Comparison of ENCODE assay signal across 7 cellular contexts in genomic region chr11:65870706-65871681, GRCh38. TPM values are rescaled to one million over a fixed set of nuclear protein-coding genes. Genes with fewer than 3 reads are reported as not detected.
DNase-seq lines count a peak whose midpoint lies in the region; ATAC-seq, FAIRE-seq and TF ChIP-seq lines count a peak whose summit lies in the region.
"Had no signal": no experiment of that assay in that cellular context is flagged by ENCODE, and none has a peak within 500 bp of the region (broad histone marks: within the 10 kb centered on the region; RNA-seq: fewer than 3 reads in every experiment).

No MANE protein-coding gene starts in this region.

- no peaks in the 10 kb centered on the region for H3K36me3 Mint-ChIP-seq in activated naive CD8-positive, alpha-beta T cell
- peaks cover 8% of the 10 kb centered on the region for H3K36me3 Mint-ChIP-seq in activated naive CD8-positive, alpha-beta T cell treated with anti-CD3 and anti-CD28 coated beads for 36 hours

- 50 to 62% (median 59%) methylated on average over 18 to 24 of the region's 24 CpGs for WGBS in heart left ventricle, 4 donors

- H3K9me3 ChIP-seq in heart left ventricle: no peaks in the 10 kb centered on the region
- no peaks in the 10 kb centered on the region for H3K9me3 ChIP-seq in upper lobe of right lung

- H3K4me1 Mint-ChIP-seq in activated naive CD8-positive, alpha-beta T cell (ENCODE audit: low read depth): peaks cover 31% of the 10 kb centered on the region
- peaks cover 21% of the 10 kb centered on the region for H3K4me1 Mint-ChIP-seq in activated naive CD8-positive, alpha-beta T cell treated with anti-CD3 and anti-CD28 coated beads for 36 hours

- peaks cover 3 to 45% (median 22%) of the 10 kb centered on the region in 12 donors for H3K4me1 ChIP-seq in heart left ventricle
- peaks cover 19% of the 10 kb centered on the region for H3K4me1 ChIP-seq in upper lobe of right lung

- H3K4me3 Mint-ChIP-seq in activated naive CD8-positive, alpha-beta T cell: peak overlapping the region; percentile 35
- H3K4me3 Mint-ChIP-seq in activated naive CD8-positive, alpha-beta T cell treated with anti-CD3 and anti-CD28 coated beads for 36 hours: no peak overlapping the region

- DNase-seq in activated naive CD8-positive, alpha-beta T cell treated with anti-CD3 and anti-CD28 coated beads for 36 hours: no peak
- DNase-seq in heart left ventricle: peak; percentile 63 to 81 (median 81)
- DNase-seq in upper lobe of right lung: no peak
- DNase-seq in H54 (ENCODE audit: insufficient read length, low spot score): no peak
- DNase-seq in HuH-7 (ENCODE audit: low spot score): no peak
- DNase-seq: DMS79 had no signal

- no peaks in the 10 kb centered on the region for H3K9me3 Mint-ChIP-seq in activated naive CD8-positive, alpha-beta T cell (ENCODE audit: low read depth)
- no peaks in the 10 kb centered on the region for H3K9me3 Mint-ChIP-seq in activated naive CD8-positive, alpha-beta T cell treated with anti-CD3 and anti-CD28 coated beads for 36 hours

- FAIRE-seq in H54 (lab: Jason Lieb, UNC): no peak

- TF ChIP-seq POLR2A in heart left ventricle (IDR thresholded peaks at IDR 0.05) (no peak), H54 (IDR thresholded peaks at IDR 0.05; ENCODE audit: low read depth, low read length) (no peak)

- peaks cover 0 to 47% (median 38%) of the 10 kb centered on the region in 9 donors for H3K36me3 ChIP-seq in heart left ventricle
- H3K36me3 ChIP-seq in upper lobe of right lung: peaks cover 21% of the 10 kb centered on the region

- H3K4me3 ChIP-seq in heart left ventricle: peak overlapping the region in 9 of 12 donors; percentile 60 to 95 (median 68)
- peak overlapping the region; percentile 59 for H3K4me3 ChIP-seq in upper lobe of right lung

- H3K27ac ChIP-seq in heart left ventricle (peak overlapping the region; percentile 24 to 99 (median 94)), upper lobe of right lung (peak overlapping the region; percentile 74)

- no peaks in the 10 kb centered on the region for H3K27me3 Mint-ChIP-seq in activated naive CD8-positive, alpha-beta T cell
- no peaks in the 10 kb centered on the region for H3K27me3 Mint-ChIP-seq in activated naive CD8-positive, alpha-beta T cell treated with anti-CD3 and anti-CD28 coated beads for 36 hours

- H3K27me3 ChIP-seq in heart left ventricle (no peaks in the 10 kb centered on the region), upper lobe of right lung (no peaks in the 10 kb centered on the region)

- H3K27ac Mint-ChIP-seq in activated naive CD8-positive, alpha-beta T cell: no peak overlapping the region
- no peak overlapping the region for H3K27ac Mint-ChIP-seq in activated naive CD8-positive, alpha-beta T cell treated with anti-CD3 and anti-CD28 coated beads for 36 hours

- TF ChIP-seq CTCF in heart left ventricle (IDR thresholded peaks at IDR 0.05): no peak
- TF ChIP-seq CTCF in upper lobe of right lung (IDR thresholded peaks at IDR 0.05): no peak

- no peak for ATAC-seq in heart left ventricle
- no peak for ATAC-seq in upper lobe of right lung

- intact Hi-C loops in heart left ventricle (cut with DNase I): no loop called here
- intact Hi-C loops in upper lobe of right lung (cut with DNase I): no loop called here

RNA-seq across cellular contexts. Expression of gene EFEMP2, which starts 1.6 kb away (rescaled TPM):
- total RNA-seq in activated naive CD8-positive, alpha-beta T cell treated with anti-CD3 and anti-CD28 coated beads for 36 hours: 1 to 10 TPM; 8.5 to 8.9 TPM
- total RNA-seq in heart left ventricle (100 to 1,000 TPM in 3 of 9 donors, 10 to 100 TPM in 6; 67.7 to 123 (median 88.7) TPM), upper lobe of right lung (62.0 TPM)
- polyA plus RNA-seq in heart left ventricle: 10 to 100 TPM; 43.6 to 86.6 TPM

RNA-seq across cellular contexts. Expression of gene CTSW, which starts 8.6 kb away (rescaled TPM):
- 10 to 100 TPM; 39.3 to 41.5 TPM for total RNA-seq in activated naive CD8-positive, alpha-beta T cell treated with anti-CD3 and anti-CD28 coated beads for 36 hours
- 1 to 10 TPM in 3 of 9 donors, under 1 TPM in 5, not detected in 1; 0.16 to 9.4 (median 0.90) TPM for total RNA-seq in heart left ventricle
- polyA plus RNA-seq in heart left ventricle: under 1 TPM; 0.17 to 0.53 TPM
- 17.2 TPM for total RNA-seq in upper lobe of right lung

RNA-seq across cellular contexts. Expression of gene MUS81, which starts 10.8 kb away (rescaled TPM):
- total RNA-seq in activated naive CD8-positive, alpha-beta T cell treated with anti-CD3 and anti-CD28 coated beads for 36 hours: 10 to 100 TPM; 64.0 to 67.4 TPM
- total RNA-seq in heart left ventricle (10 to 100 TPM; 24.6 to 39.6 (median 35.5) TPM), upper lobe of right lung (49.4 TPM)
- 10 to 100 TPM; 53.0 to 56.1 TPM for polyA plus RNA-seq in heart left ventricle

RNA-seq across cellular contexts. Expression of gene CFL1, which starts 13.0 kb away (rescaled TPM):
- total RNA-seq in activated naive CD8-positive, alpha-beta T cell treated with anti-CD3 and anti-CD28 coated beads for 36 hours: 1,000 to 10,000 TPM; 1,050 to 1,075 TPM
- total RNA-seq in heart left ventricle (100 to 1,000 TPM; 289 to 839 (median 424) TPM), upper lobe of right lung (608 TPM)
- 100 to 1,000 TPM; 289 to 973 TPM for polyA plus RNA-seq in heart left ventricle

RNA-seq across cellular contexts. Expression of gene FIBP, which starts 17.3 kb away (rescaled TPM):
- total RNA-seq in activated naive CD8-positive, alpha-beta T cell treated with anti-CD3 and anti-CD28 coated beads for 36 hours: 100 to 1,000 TPM; 113 to 114 TPM
- total RNA-seq in heart left ventricle (10 to 100 TPM; 48.2 to 93.9 (median 57.3) TPM), upper lobe of right lung (35.5 TPM)
- polyA plus RNA-seq in heart left ventricle: 10 to 100 TPM; 35.0 to 74.7 TPM

Comparison
In these comparisons a context has a peak if more than half of its experiments do, and no peak if none do; other contexts are left out.
1. DNase-seq: peak in heart left ventricle (5 of 5); none in activated naive CD8-positive, alpha-beta T cell treated with anti-CD3 and anti-CD28 coated beads for 36 hours (single experiment), upper lobe of right lung (single experiment), H54 (single experiment) and HuH-7 (single experiment).